ENCODE assay signal across 27 cellular contexts in the genomic region with DNA sequence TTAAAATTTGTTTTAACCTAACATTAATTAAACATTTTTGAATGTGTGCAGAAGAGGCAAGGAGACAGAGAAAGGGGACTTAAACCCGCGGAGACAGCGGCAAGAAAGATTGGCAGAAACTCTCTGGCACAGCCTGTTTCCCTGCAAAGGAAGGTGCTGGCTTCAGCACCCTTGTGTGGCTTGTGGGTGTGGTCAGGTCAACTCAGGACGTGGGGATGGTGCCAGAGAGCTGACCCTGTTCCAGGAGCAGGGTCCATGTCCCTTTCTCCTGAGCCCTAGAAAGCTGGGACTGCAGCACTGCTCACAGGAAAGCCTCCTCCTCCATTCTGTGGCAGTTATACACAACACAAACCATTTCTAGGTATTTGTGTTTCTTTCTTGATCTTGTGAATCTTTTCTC.
A peak's percentile ranks its signal among the peaks of the same experiment; 100 is the strongest.
DNase-seq lines count a peak whose midpoint lies in the region; ATAC-seq and TF ChIP-seq lines count a peak whose summit lies in the region.
"Had no signal": no experiment of that assay in that cellular context is flagged by ENCODE, and none has a peak within 500 bp of the region (broad histone marks: within the 10 kb centered on the region; RNA-seq: fewer than 3 reads in every experiment).

No MANE protein-coding gene starts in this region.

- no peak for TF ChIP-seq CTCF in colonic mucosa (IDR thresholded peaks at IDR 0.05)
- no peak for TF ChIP-seq CTCF in neural progenitor cell (IDR thresholded peaks at IDR 0.05)
- TF ChIP-seq CTCF in mesothelial cell of epicardium (IDR thresholded peaks at IDR 0.05; ENCODE audit: unreplicated experiment) = no peak

- peaks cover 2% of the 10 kb centered on the region for H3K36me3 Mint-ChIP-seq in neural progenitor cell
- no peaks in the 10 kb centered on the region for H3K36me3 Mint-ChIP-seq in mesothelial cell of epicardium
- H3K36me3 Mint-ChIP-seq: activated naive CD4-positive, alpha-beta T cell treated with anti-CD3 and anti-CD28 coated beads, Interleukin-2, amount 10 ng/mL, durations not matched to agents 7 days and 5 days had no signal

- no peak overlapping the region for H3K9ac ChIP-seq in colonic mucosa (ENCODE audit: low read depth in 2 of 2, low read length in 2 of 2)
- H3K9ac ChIP-seq in neural progenitor cell = no peak overlapping the region

- H3K4me3 Mint-ChIP-seq in neural progenitor cell (peak overlapping the region; percentile 54), mesothelial cell of epicardium (no peak overlapping the region)
- H3K4me3 Mint-ChIP-seq: activated CD8-positive, alpha-beta T cell treated with anti-CD3 and anti-CD28 coated beads for 36 hours; activated naive CD4-positive, alpha-beta T cell treated with anti-CD3 and anti-CD28 coated beads, Interleukin-2, amount 10 ng/mL, durations not matched to agents 7 days and 5 days; activated T-helper 1 cell treated with anti-CD3 and anti-CD28 coated beads, Interleukin-12 subunit alpha, Interleukin-12 subunit beta, Interleukin-2, Interleukin-4 antibody, amounts not matched to agents 30 ng/mL and 10 ng/mL and 1 ng/mL, durations not matched to agents 14 hours and 24 hours and 36 hours; HFFc6 had no signal

- peaks cover 8% of the 10 kb centered on the region for H3K27me3 Mint-ChIP-seq in neural progenitor cell (ENCODE audit: insufficient read depth, low read depth)
- peaks cover 2% of the 10 kb centered on the region for H3K27me3 Mint-ChIP-seq in mesothelial cell of epicardium (ENCODE audit: low read depth)
- H3K27me3 Mint-ChIP-seq: activated CD8-positive, alpha-beta T cell treated with anti-CD3 and anti-CD28 coated beads for 36 hours; activated naive CD4-positive, alpha-beta T cell treated with anti-CD3 and anti-CD28 coated beads, Interleukin-2, amount 10 ng/mL, durations not matched to agents 7 days and 5 days had no signal

- ATAC-seq in HG03460 (IDR thresholded peaks at IDR 0.05; ENCODE audit: unreplicated experiment) = no peak
- ATAC-seq: activated CD8-positive, alpha-beta T cell treated with anti-CD3 and anti-CD28 coated beads for 36 hours; body of pancreas had no signal

- peaks cover 21% of the 10 kb centered on the region for H3K9me3 Mint-ChIP-seq in neural progenitor cell
- no peaks in the 10 kb centered on the region for H3K9me3 Mint-ChIP-seq in mesothelial cell of epicardium
- H3K9me3 Mint-ChIP-seq: activated CD8-positive, alpha-beta T cell treated with anti-CD3 and anti-CD28 coated beads for 36 hours; activated naive CD4-positive, alpha-beta T cell treated with anti-CD3 and anti-CD28 coated beads, Interleukin-2, amount 10 ng/mL, durations not matched to agents 7 days and 5 days; activated T-helper 1 cell treated with anti-CD3 and anti-CD28 coated beads, Interleukin-12 subunit alpha, Interleukin-12 subunit beta, Interleukin-2, Interleukin-4 antibody, amounts not matched to agents 30 ng/mL and 10 ng/mL and 1 ng/mL, durations not matched to agents 14 hours and 24 hours and 36 hours; HFFc6 had no signal

- intact Hi-C loops in colonic mucosa (cut with DNase I) = no loop called here

- H3K4me3 ChIP-seq in H7 (ENCODE audit: insufficient read depth, low read depth, low read length) = no peak overlapping the region
- H3K4me3 ChIP-seq in colonic mucosa = no peak overlapping the region
- H3K4me3 ChIP-seq in neural progenitor cell = no peak overlapping the region
- H3K4me3 ChIP-seq: body of pancreas, dorsolateral prefrontal cortex, heart left ventricle, MG63, sigmoid colon had no signal

- DNase-seq in DMS53 (lab: John Stamatoyannopoulos, UW) (peak; percentile 69), H7 (peak; percentile 8), colonic mucosa (peak; percentile 67), neural progenitor cell (ENCODE audit: low spot score) (peak; percentile 38), HT-29 (ENCODE audit: low spot score) (no peak), mesothelial cell of epicardium (ENCODE audit: low spot score in 2 of 2, unreplicated experiment in 2 of 2) (no peak)
- DNase-seq: activated CD8-positive, alpha-beta memory T cell treated with anti-CD3 and anti-CD28 coated beads, Interleukin-2, amount 50 U/mL, for 48 hours; activated CD8-positive, alpha-beta T cell treated with anti-CD3 and anti-CD28 coated beads for 36 hours; activated naive CD4-positive, alpha-beta T cell treated with anti-CD3 and anti-CD28 coated beads, Interleukin-2, amount 10 ng/mL, durations not matched to agents 7 days and 5 days; body of pancreas; cerebellar nuclear complex; dorsolateral prefrontal cortex; HFFc6; KBM-7; kidney glomerular epithelial cell; mammary epithelial cell; MG63; NCI-H1930; NCI-H2171 treated with DMSO at 0.1 percent for 48 hours; SHP77; sigmoid colon; stimulated activated CD4-positive, alpha-beta T cell treated with anti-CD3 and anti-CD28 coated beads, Interleukin-4, amount 100 ng/mL, for 1 hour; trophoblast cell had no signal

- H3K27ac ChIP-seq in colonic mucosa (no peak overlapping the region), neural progenitor cell (peak overlapping the region; percentile 82)
- H3K27ac ChIP-seq: body of pancreas, C4-2B, dorsolateral prefrontal cortex, heart left ventricle, sigmoid colon had no signal

- no peaks in the 10 kb centered on the region for H3K9me3 ChIP-seq in colonic mucosa
- no peaks in the 10 kb centered on the region for H3K9me3 ChIP-seq in neural progenitor cell (ENCODE audit: low read depth)
- H3K9me3 ChIP-seq: body of pancreas, heart left ventricle, MG63, sigmoid colon had no signal

- no peaks in the 10 kb centered on the region for H3K79me2 ChIP-seq in neural progenitor cell (ENCODE audit: low read depth)

- H3K36me3 ChIP-seq in H7 (replicated peaks; ENCODE audit: control insufficient read depth, insufficient read depth, low read length) = no peaks in the 10 kb centered on the region
- H3K36me3 ChIP-seq in colonic mucosa = no peaks in the 10 kb centered on the region
- H3K36me3 ChIP-seq in neural progenitor cell = no peaks in the 10 kb centered on the region
- H3K36me3 ChIP-seq: heart left ventricle, MG63, sigmoid colon had no signal

- no peaks in the 10 kb centered on the region for H3K27me3 ChIP-seq in H7 (ENCODE audit: control insufficient read depth, insufficient read depth, low read length)
- no peaks in the 10 kb centered on the region for H3K27me3 ChIP-seq in colonic mucosa
- no peaks in the 10 kb centered on the region for H3K27me3 ChIP-seq in neural progenitor cell
- H3K27me3 ChIP-seq: body of pancreas, dorsolateral prefrontal cortex, heart left ventricle, sigmoid colon had no signal

- H3K4me2 ChIP-seq in neural progenitor cell = peak overlapping the region; percentile 70

- H4K20me1 ChIP-seq in neural progenitor cell (ENCODE audit: low read depth) = no peaks in the 10 kb centered on the region

- peaks cover 36% of the 10 kb centered on the region for H3F3A ChIP-seq in neural progenitor cell (ENCODE audit: low read depth)

- H3K4me1 Mint-ChIP-seq in neural progenitor cell = peaks cover 52% of the 10 kb centered on the region
- H3K4me1 Mint-ChIP-seq in mesothelial cell of epicardium = peaks cover 33% of the 10 kb centered on the region
- H3K4me1 Mint-ChIP-seq: activated naive CD4-positive, alpha-beta T cell treated with anti-CD3 and anti-CD28 coated beads, Interleukin-2, amount 10 ng/mL, durations not matched to agents 7 days and 5 days had no signal

- H2AFZ ChIP-seq in neural progenitor cell (replicated peaks) = no peak overlapping the region

- peak overlapping the region; percentile 87 for H3K27ac Mint-ChIP-seq in neural progenitor cell
- no peak overlapping the region for H3K27ac Mint-ChIP-seq in mesothelial cell of epicardium
- H3K27ac Mint-ChIP-seq: activated CD8-positive, alpha-beta T cell treated with anti-CD3 and anti-CD28 coated beads for 36 hours; activated naive CD4-positive, alpha-beta T cell treated with anti-CD3 and anti-CD28 coated beads, Interleukin-2, amount 10 ng/mL, durations not matched to agents 7 days and 5 days; activated T-helper 1 cell treated with anti-CD3 and anti-CD28 coated beads, Interleukin-12 subunit alpha, Interleukin-12 subunit beta, Interleukin-2, Interleukin-4 antibody, amounts not matched to agents 30 ng/mL and 10 ng/mL and 1 ng/mL, durations not matched to agents 14 hours and 24 hours and 36 hours; HFFc6 had no signal

- no peaks in the 10 kb centered on the region for H3K4me1 ChIP-seq in colonic mucosa
- peaks cover 59% of the 10 kb centered on the region for H3K4me1 ChIP-seq in neural progenitor cell
- H3K4me1 ChIP-seq: body of pancreas, sigmoid colon had no signal

Comparison
In these comparisons a context has a peak if more than half of its experiments do, and no peak if none do; other contexts are left out.
1. DNase-seq: peak in DMS53 (single experiment), H7 (single experiment), colonic mucosa (single experiment) and neural progenitor cell (single experiment); none in HT-29 (single experiment) and mesothelial cell of epicardium (0 of 2).